18 cellular contexts compared by ENCODE assay signal in the genomic region with DNA sequence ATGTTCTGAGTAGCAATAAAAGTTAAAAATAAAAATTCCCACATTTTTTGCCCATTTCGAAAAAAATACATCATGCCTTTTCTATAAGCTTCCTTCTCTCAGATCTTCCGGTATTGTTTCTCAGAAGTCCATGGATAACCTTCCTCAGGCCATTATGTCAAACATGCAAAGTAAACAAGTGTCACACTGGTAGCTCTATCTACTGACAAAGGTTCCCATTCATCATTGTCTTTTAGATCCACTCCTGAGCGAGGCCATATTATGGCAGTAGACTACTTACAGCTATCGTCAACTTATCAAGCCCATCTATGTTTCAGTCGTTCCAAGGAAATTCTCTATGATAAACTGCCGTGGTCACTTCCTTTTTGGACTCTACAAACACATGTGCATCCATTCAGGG.
DNase-seq lines count a peak whose midpoint lies in the region; ATAC-seq, FAIRE-seq and TF ChIP-seq lines count a peak whose summit lies in the region.
"Had no signal": no experiment of that assay in that cellular context is flagged by ENCODE, and none has a peak within 500 bp of the region (broad histone marks: within the 10 kb centered on the region; RNA-seq: fewer than 3 reads in every experiment).

No MANE protein-coding gene starts in this region.

- H4K20me1 ChIP-seq in HepG2 (ENCODE audit: insufficient read depth, low read length) = no peaks in the 10 kb centered on the region

- no peaks in the 10 kb centered on the region for H3K4me1 ChIP-seq in HepG2 (ENCODE audit: insufficient read depth, low read length)
- H3K4me1 ChIP-seq in right lobe of liver = no peaks in the 10 kb centered on the region
- H3K4me1 ChIP-seq: Caco-2, HAP-1 had no signal

- H3K4me3 Mint-ChIP-seq in nephron = no peak overlapping the region
- H3K4me3 Mint-ChIP-seq: CD4-positive, alpha-beta memory T cell; HFFc6 had no signal

- WGBS in HepG2 (ENCODE audit: low lambda C conversion rate) = 1% methylated on average over 4 of the region's 6 CpGs
- WGBS in right lobe of liver (ENCODE audit: insufficient coverage, low coverage, low lambda C conversion rate, missing lambda C conversion rate) = 33% methylated on average over 6 of the region's 6 CpGs

- POLR2A ChIA-PET in HepG2 (lab: Yijun Ruan, JAX) = no interaction called here

- intact Hi-C loops in HepG2 (cut with micrococcal nuclease; ENCODE audit: unreplicated experiment) = no loop called here
- intact Hi-C loops in right lobe of liver (cut with DNase I) = no loop called here

- H3K9me3 Mint-ChIP-seq in nephron = peaks cover 17% of the 10 kb centered on the region
- H3K9me3 Mint-ChIP-seq: HFFc6 had no signal

- H3K36me3 ChIP-seq in HepG2 (replicated peaks in 1 of 2; ENCODE audit: control insufficient read depth in 1 of 2, insufficient read depth in 2 of 2, low read length in 2 of 2) = no peaks in the 10 kb centered on the region
- H3K36me3 ChIP-seq in right lobe of liver = no peaks in the 10 kb centered on the region
- H3K36me3 ChIP-seq: HAP-1 had no signal

- CTCF ChIA-PET in HepG2 (lab: Yijun Ruan, JAX; ENCODE audit: low intra/inter-chr PET ratio, low total read pairs) = no interaction called here

- TF ChIP-seq EP300 in HepG2 (IDR thresholded peaks at IDR 0.05; ENCODE audit: low read depth in 2 of 2, low read length in 2 of 2) (no peak), HepG2 (CRISPR knock-in tag; IDR thresholded peaks at IDR 0.05; ENCODE audit: borderline replicate concordance) (no peak)

- H3K79me2 ChIP-seq in HepG2 (ENCODE audit: insufficient read depth, low read length) = no peaks in the 10 kb centered on the region

- TF ChIP-seq RAD21 in HepG2 (CRISPR knock-in tag; IDR thresholded peaks at IDR 0.05) = no peak

- H3K4me1 Mint-ChIP-seq in nephron = peaks cover 23% of the 10 kb centered on the region
- H3K4me1 Mint-ChIP-seq: CD4-positive, alpha-beta memory T cell had no signal

- FAIRE-seq in HepG2 (lab: Jason Lieb, UNC) = peak; percentile 43
- FAIRE-seq: GM12891, GM18507, H54 had no signal

- no peak overlapping the region for H3K27ac ChIP-seq in HepG2 (ENCODE audit: extremely low read length, insufficient read depth, low read length)
- H3K27ac ChIP-seq in right lobe of liver = no peak overlapping the region

- no peak overlapping the region for H3K4me2 ChIP-seq in HepG2 (ENCODE audit: low read depth, low read length)

- in situ Hi-C loops in HepG2 (cut with HindIII; ENCODE audit: extremely low pct_ligation_motif_present, low pct_unique_long_range_greater_than_20kb) = no loop called here

- no peaks in the 10 kb centered on the region for H3K27me3 Mint-ChIP-seq in nephron (ENCODE audit: low read depth)
- H3K27me3 Mint-ChIP-seq: CD4-positive, alpha-beta memory T cell had no signal

- H3K27me3 ChIP-seq in HepG2 (ENCODE audit: control insufficient read depth in 1 of 2, insufficient read depth in 2 of 2, low read length in 2 of 2) (no peaks in the 10 kb centered on the region), right lobe of liver (no peaks in the 10 kb centered on the region)

- ATAC-seq in HepG2 = peak; percentile 54
- no peak for ATAC-seq in right lobe of liver
- no peak for ATAC-seq in GM19455 (IDR thresholded peaks at IDR 0.05; ENCODE audit: unreplicated experiment)

- H3K9ac ChIP-seq in HepG2 (ENCODE audit: insufficient read depth, low read depth, low read length) = no peak overlapping the region

- no peak for TF ChIP-seq CTCF in HepG2 (CRISPR knock-in tag; IDR thresholded peaks at IDR 0.05)
- TF ChIP-seq CTCF in right lobe of liver (IDR thresholded peaks at IDR 0.05) = no peak
- no peak for TF ChIP-seq CTCF in nephron (IDR thresholded peaks at IDR 0.05; ENCODE audit: unreplicated experiment in 3 of 3)

- no TSS peak for BruUV-seq in HepG2 (replicated peaks; lab: Mats Ljungman, UMichigan)

- H3K4me3 ChIP-seq in HepG2 (replicated peaks in 1 of 3; ENCODE audit: insufficient read depth in 1 of 3, low read depth in 2 of 3, low read length in 3 of 3) = no peak overlapping the region
- no peak overlapping the region for H3K4me3 ChIP-seq in right lobe of liver
- H3K4me3 ChIP-seq: HAP-1 had no signal

- peak; percentile 32 for DNase-seq in HepG2 (ENCODE audit: low spot score)
- DNase-seq in right lobe of liver = no peak
- peak; percentile 4 for DNase-seq in HuH-7.5 (ENCODE audit: low spot score)
- no peak for DNase-seq in activated CD4-positive, alpha-beta T cell treated with anti-CD3 and anti-CD28 coated beads, Interleukin-2, amount 50 U/mL, for 1 hour
- DNase-seq: C1 segment of cervical spinal cord; Caco-2; CD4-positive, alpha-beta memory T cell; DMS53; DMS79 treated with DMSO at 0.1 percent for 48 hours; GF-D8; GOT3; HFFc6 had no signal

- H3K27ac Mint-ChIP-seq in nephron = peak overlapping the region in 2 of 3 experiments; percentile 20
- H3K27ac Mint-ChIP-seq: CD4-positive, alpha-beta memory T cell; HFFc6 had no signal

- TF ChIP-seq POLR2A in HepG2 (IDR thresholded peaks at IDR 0.05; ENCODE audit: insufficient read depth in 1 of 2, low read depth in 2 of 2, low read length in 2 of 2) = no peak
- no peak for TF ChIP-seq POLR2A in right lobe of liver (IDR thresholded peaks at IDR 0.05)

- no peaks in the 10 kb centered on the region for H3K9me3 ChIP-seq in HepG2 (ENCODE audit: low read length)
- H3K9me3 ChIP-seq in right lobe of liver = no peaks in the 10 kb centered on the region
- H3K9me3 ChIP-seq: Caco-2, HAP-1 had no signal

- no peak overlapping the region for H2AFZ ChIP-seq in HepG2 (ENCODE audit: low read length)

- no peaks in the 10 kb centered on the region for H3K36me3 Mint-ChIP-seq in nephron (ENCODE audit: low read depth)
- H3K36me3 Mint-ChIP-seq: CD4-positive, alpha-beta memory T cell had no signal

TF ChIP-seq in HepG2, 621 proteins besides CTCF, POLR2A, EP300 and RAD21:
- TF ChIP-seq NCOA2 (CRISPR knock-in tag; IDR thresholded peaks at IDR 0.05) = 0 out of 2 replicates have a peak, but pooled peaks have one; percentile 22
- TF ChIP-seq ZNF644 (CRISPR knock-in tag; IDR thresholded peaks at IDR 0.05; ENCODE audit: low read depth) = peak; percentile 46; the same call in 1 of the 2 replicates
- peak; percentile 49; the same call in 1 of the 2 replicates for TF ChIP-seq SOX5 (CRISPR knock-in tag; IDR thresholded peaks at IDR 0.05; ENCODE audit: borderline replicate concordance)
- TF ChIP-seq NCOR1 (IDR thresholded peaks at IDR 0.05; ENCODE audit: borderline replicate concordance, low read length) = no peak
- TF ChIP-seq, protein P1, sequence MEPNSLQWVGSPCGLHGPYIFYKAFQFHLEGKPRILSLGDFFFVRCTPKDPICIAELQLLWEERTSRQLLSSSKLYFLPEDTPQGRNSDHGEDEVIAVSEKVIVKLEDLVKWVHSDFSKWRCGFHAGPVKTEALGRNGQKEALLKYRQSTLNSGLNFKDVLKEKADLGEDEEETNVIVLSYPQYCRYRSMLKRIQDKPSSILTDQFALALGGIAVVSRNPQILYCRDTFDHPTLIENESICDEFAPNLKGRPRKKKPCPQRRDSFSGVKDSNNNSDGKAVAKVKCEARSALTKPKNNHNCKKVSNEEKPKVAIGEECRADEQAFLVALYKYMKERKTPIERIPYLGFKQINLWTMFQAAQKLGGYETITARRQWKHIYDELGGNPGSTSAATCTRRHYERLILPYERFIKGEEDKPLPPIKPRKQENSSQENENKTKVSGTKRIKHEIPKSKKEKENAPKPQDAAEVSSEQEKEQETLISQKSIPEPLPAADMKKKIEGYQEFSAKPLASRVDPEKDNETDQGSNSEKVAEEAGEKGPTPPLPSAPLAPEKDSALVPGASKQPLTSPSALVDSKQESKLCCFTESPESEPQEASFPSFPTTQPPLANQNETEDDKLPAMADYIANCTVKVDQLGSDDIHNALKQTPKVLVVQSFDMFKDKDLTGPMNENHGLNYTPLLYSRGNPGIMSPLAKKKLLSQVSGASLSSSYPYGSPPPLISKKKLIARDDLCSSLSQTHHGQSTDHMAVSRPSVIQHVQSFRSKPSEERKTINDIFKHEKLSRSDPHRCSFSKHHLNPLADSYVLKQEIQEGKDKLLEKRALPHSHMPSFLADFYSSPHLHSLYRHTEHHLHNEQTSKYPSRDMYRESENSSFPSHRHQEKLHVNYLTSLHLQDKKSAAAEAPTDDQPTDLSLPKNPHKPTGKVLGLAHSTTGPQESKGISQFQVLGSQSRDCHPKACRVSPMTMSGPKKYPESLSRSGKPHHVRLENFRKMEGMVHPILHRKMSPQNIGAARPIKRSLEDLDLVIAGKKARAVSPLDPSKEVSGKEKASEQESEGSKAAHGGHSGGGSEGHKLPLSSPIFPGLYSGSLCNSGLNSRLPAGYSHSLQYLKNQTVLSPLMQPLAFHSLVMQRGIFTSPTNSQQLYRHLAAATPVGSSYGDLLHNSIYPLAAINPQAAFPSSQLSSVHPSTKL (CRISPR knock-in tag; IDR thresholded peaks at IDR 0.05) = peak; percentile 37; the same call in 1 of the 2 replicates
- no peak for TF ChIP-seq HOXA5 (CRISPR knock-in tag; IDR thresholded peaks at IDR 0.05)
- peak; percentile 47; the same call in 1 of the 2 replicates for TF ChIP-seq FOXA3 (CRISPR knock-in tag; IDR thresholded peaks at IDR 0.05)
- no peak for TF ChIP-seq FOXA1 (IDR thresholded peaks at IDR 0.05)
- peak; percentile 66 for TF ChIP-seq FOXA1 (CRISPR knock-in tag; IDR thresholded peaks at IDR 0.05)
- TF ChIP-seq MBD4 (IDR thresholded peaks at IDR 0.05; ENCODE audit: borderline replicate concordance, low read length) = no peak
- TF ChIP-seq SOX6 (IDR thresholded peaks at IDR 0.05) = no peak
- peak; percentile 29; the same call in 1 of the 2 replicates for TF ChIP-seq SOX6 (CRISPR knock-in tag; IDR thresholded peaks at IDR 0.05)
- no peak for TF ChIP-seq SOX13 (IDR thresholded peaks at IDR 0.05)
- TF ChIP-seq SOX13 (CRISPR knock-in tag; conservative IDR thresholded peaks at IDR 0.05 in 1 of 2, IDR thresholded peaks at IDR 0.05 in 1 of 2) = peak in 1 of 2 experiments; percentile 73; a peak in 2 of 4 replicates
TF ChIP-seq in HepG2: peak in this region for 8.

Comparison
In these comparisons a context has a peak if more than half of its experiments do, and no peak if none do; other contexts are left out.
1. DNase-seq: peak in HepG2 (single experiment) and HuH-7.5 (single experiment); none in right lobe of liver (0 of 3) and activated CD4-positive, alpha-beta T cell treated with anti-CD3 and anti-CD28 coated beads, Interleukin-2, amount 50 U/mL, for 1 hour (single experiment).